ENCODE assay signal across 18 cellular contexts in genomic region chr2:61420986-61421546, GRCh38. TPM values are rescaled to one million over a fixed set of nuclear protein-coding genes. Genes with fewer than 3 reads are reported as not detected.
A peak's percentile ranks its signal among the peaks of the same experiment; 100 is the strongest.
DNase-seq lines count a peak whose midpoint lies in the region; ATAC-seq and TF ChIP-seq lines count a peak whose summit lies in the region.
"Had no signal": no experiment of that assay in that cellular context is flagged by ENCODE, and none has a peak within 500 bp of the region (broad histone marks: within the 10 kb centered on the region; RNA-seq: fewer than 3 reads in every experiment).

No MANE protein-coding gene starts in this region.

- peak overlapping the region; percentile 62 for H3K27ac Mint-ChIP-seq in activated naive CD8-positive, alpha-beta T cell
- H3K27ac Mint-ChIP-seq in activated naive CD8-positive, alpha-beta T cell treated with anti-CD3 and anti-CD28 coated beads, Interleukin-2, amount 50 U/mL, for 24 hours: no peak overlapping the region
- peak overlapping the region; percentile 65 for H3K27ac Mint-ChIP-seq in central memory CD8-positive, alpha-beta T cell (ENCODE audit: low read depth)
- no peak overlapping the region for H3K27ac Mint-ChIP-seq in activated naive CD4-positive, alpha-beta T cell treated with anti-CD3 and anti-CD28 coated beads for 36 hours

- H3K36me3 ChIP-seq in gastrocnemius medialis: no peaks in the 10 kb centered on the region
- no peaks in the 10 kb centered on the region for H3K36me3 ChIP-seq in transverse colon

- no peak for TF ChIP-seq EP300 in transverse colon (IDR thresholded peaks at IDR 0.05; ENCODE audit: low read depth)

- TF ChIP-seq CTCF in gastrocnemius medialis (IDR thresholded peaks at IDR 0.05 in 4 of 5, conservative IDR thresholded peaks at IDR 0.05 in 1 of 5) (no peak), transverse colon (IDR thresholded peaks at IDR 0.05) (no peak)

- CTCF ChIA-PET in activated naive CD4-positive, alpha-beta T cell treated with anti-CD3 and anti-CD28 coated beads for 36 hours (lab: Charles Lee): interaction anchor here (0.6 to 0.8 kb wide), 4 partner anchors 16 to 461 kb away, joined by 3 read pairs; no protein-coding TSS in a partner anchor

- H3K4me3 ChIP-seq in gastrocnemius medialis: no peak overlapping the region
- H3K4me3 ChIP-seq in transverse colon: no peak overlapping the region
- H3K4me3 ChIP-seq: body of pancreas had no signal

- peak overlapping the region in 3 of 4 donors; percentile 16 to 38 (median 18) for H3K27ac ChIP-seq in gastrocnemius medialis
- H3K27ac ChIP-seq in transverse colon: no peak overlapping the region
- H3K27ac ChIP-seq: body of pancreas had no signal

- H3K27me3 ChIP-seq in gastrocnemius medialis (no peaks in the 10 kb centered on the region), transverse colon (no peaks in the 10 kb centered on the region)
- H3K27me3 ChIP-seq: body of pancreas had no signal

- H3K4me3 Mint-ChIP-seq in activated naive CD8-positive, alpha-beta T cell: peak overlapping the region; percentile 27
- H3K4me3 Mint-ChIP-seq in activated naive CD8-positive, alpha-beta T cell treated with anti-CD3 and anti-CD28 coated beads, Interleukin-2, amount 50 U/mL, for 24 hours: no peak overlapping the region
- no peak overlapping the region for H3K4me3 Mint-ChIP-seq in central memory CD8-positive, alpha-beta T cell
- H3K4me3 Mint-ChIP-seq in activated naive CD4-positive, alpha-beta T cell treated with anti-CD3 and anti-CD28 coated beads for 36 hours: no peak overlapping the region
- H3K4me3 Mint-ChIP-seq: activated naive CD4-positive, alpha-beta T cell treated with anti-CD3 and anti-CD28 coated beads, Interleukin-2, amount 10 ng/mL, durations not matched to agents 7 days and 5 days had no signal

- WGBS in transverse colon (ENCODE audit: low coverage in 1 of 2), 2 donors: 73% methylated on average over 3 of the region's 3 CpGs; no CpG with 5 or more reads in 1 of the 2 donors

- in situ Hi-C loops in gastrocnemius medialis (cut with MboI; ENCODE audit: low sequenced_read_pairs in 4 of 4): no loop called here
- in situ Hi-C loops in transverse colon (cut with MboI; ENCODE audit: low pct_ligation_motif_present in 1 of 4, low pct_unique_long_range_greater_than_20kb in 1 of 4, low sequenced_read_pairs in 3 of 4): no loop called here

- H3K9me3 ChIP-seq in gastrocnemius medialis (no peaks in the 10 kb centered on the region), transverse colon (no peaks in the 10 kb centered on the region)
- H3K9me3 ChIP-seq: body of pancreas had no signal

- no peaks in the 10 kb centered on the region for H3K9me3 Mint-ChIP-seq in activated naive CD8-positive, alpha-beta T cell (ENCODE audit: low read depth)
- H3K9me3 Mint-ChIP-seq in activated naive CD8-positive, alpha-beta T cell treated with anti-CD3 and anti-CD28 coated beads, Interleukin-2, amount 50 U/mL, for 24 hours: no peaks in the 10 kb centered on the region
- no peaks in the 10 kb centered on the region for H3K9me3 Mint-ChIP-seq in central memory CD8-positive, alpha-beta T cell
- no peaks in the 10 kb centered on the region for H3K9me3 Mint-ChIP-seq in activated naive CD4-positive, alpha-beta T cell treated with anti-CD3 and anti-CD28 coated beads for 36 hours
- H3K9me3 Mint-ChIP-seq: activated naive CD4-positive, alpha-beta T cell treated with anti-CD3 and anti-CD28 coated beads, Interleukin-2, amount 10 ng/mL, durations not matched to agents 7 days and 5 days had no signal

- no peak for TF ChIP-seq POLR2A in gastrocnemius medialis (IDR thresholded peaks at IDR 0.05)
- no peak for TF ChIP-seq POLR2A in transverse colon (IDR thresholded peaks at IDR 0.05)

- H3K4me1 ChIP-seq in gastrocnemius medialis (peaks cover 18 to 36% of the 10 kb centered on the region in 2 donors), transverse colon (peaks cover 0 to 28% (median 13%) of the 10 kb centered on the region in 4 donors)

- H3K36me3 Mint-ChIP-seq in activated naive CD8-positive, alpha-beta T cell: peaks cover 2% of the 10 kb centered on the region
- H3K36me3 Mint-ChIP-seq in activated naive CD8-positive, alpha-beta T cell treated with anti-CD3 and anti-CD28 coated beads, Interleukin-2, amount 50 U/mL, for 24 hours (ENCODE audit: low read depth): peaks cover 8% of the 10 kb centered on the region
- H3K36me3 Mint-ChIP-seq in central memory CD8-positive, alpha-beta T cell (ENCODE audit: insufficient read depth): peaks cover 28% of the 10 kb centered on the region
- peaks cover 1% of the 10 kb centered on the region for H3K36me3 Mint-ChIP-seq in activated naive CD4-positive, alpha-beta T cell treated with anti-CD3 and anti-CD28 coated beads for 36 hours (ENCODE audit: low read depth)

- H3K27me3 Mint-ChIP-seq in activated naive CD8-positive, alpha-beta T cell: no peaks in the 10 kb centered on the region
- no peaks in the 10 kb centered on the region for H3K27me3 Mint-ChIP-seq in activated naive CD8-positive, alpha-beta T cell treated with anti-CD3 and anti-CD28 coated beads, Interleukin-2, amount 50 U/mL, for 24 hours
- no peaks in the 10 kb centered on the region for H3K27me3 Mint-ChIP-seq in central memory CD8-positive, alpha-beta T cell
- H3K27me3 Mint-ChIP-seq in activated naive CD4-positive, alpha-beta T cell treated with anti-CD3 and anti-CD28 coated beads for 36 hours (ENCODE audit: low read depth): no peaks in the 10 kb centered on the region
- H3K27me3 Mint-ChIP-seq: activated naive CD4-positive, alpha-beta T cell treated with anti-CD3 and anti-CD28 coated beads, Interleukin-2, amount 10 ng/mL, durations not matched to agents 7 days and 5 days had no signal

- intact Hi-C loops in gastrocnemius medialis (cut with DNase I; ENCODE audit: low total_unique reads): no loop called here
- intact Hi-C loops in transverse colon (cut with DNase I; ENCODE audit: low total_unique reads): no loop called here
- intact Hi-C loops in activated naive CD4-positive, alpha-beta T cell treated with anti-CD3 and anti-CD28 coated beads for 36 hours (cut with micrococcal nuclease): no loop called here

- ATAC-seq in activated naive CD8-positive, alpha-beta T cell treated with anti-CD3 and anti-CD28 coated beads, Interleukin-2, amount 50 U/mL, for 24 hours: no peak
- ATAC-seq in central memory CD8-positive, alpha-beta T cell (replicated peaks; ENCODE audit: extremely low read depth, poor library complexity, severe bottlenecking): no peak
- peak; percentile 27 to 34 for ATAC-seq in gastrocnemius medialis
- ATAC-seq: body of pancreas, HCT116, Panc1, SK-N-SH treated with all-trans-retinoic acid at 6 μM for 48 hours had no signal

- DNase-seq in activated naive CD8-positive, alpha-beta T cell treated with anti-CD3 and anti-CD28 coated beads, Interleukin-2, amount 50 U/mL, for 24 hours: no peak
- DNase-seq in MV-4-11 (lab: John Stamatoyannopoulos, UW): peak; percentile 7
- no peak for DNase-seq in central memory CD8-positive, alpha-beta T cell (ENCODE audit: low spot score in 2 of 2)
- DNase-seq in gastrocnemius medialis: no peak
- no peak for DNase-seq in transverse colon
- no peak for DNase-seq in 8988T
- no peak for DNase-seq in activated naive CD4-positive, alpha-beta T cell treated with anti-CD3 and anti-CD28 coated beads for 36 hours
- DNase-seq: mammary epithelial cell, NCI-H187 treated with DMSO at 0.1 percent for 48 hours, NCI-H510A, right cardiac atrium, substantia nigra had no signal

- H3K4me1 Mint-ChIP-seq in activated naive CD8-positive, alpha-beta T cell (ENCODE audit: low read depth): peaks cover 67% of the 10 kb centered on the region
- H3K4me1 Mint-ChIP-seq in activated naive CD8-positive, alpha-beta T cell treated with anti-CD3 and anti-CD28 coated beads, Interleukin-2, amount 50 U/mL, for 24 hours: peaks cover 68% of the 10 kb centered on the region
- peaks cover 55% of the 10 kb centered on the region for H3K4me1 Mint-ChIP-seq in central memory CD8-positive, alpha-beta T cell
- H3K4me1 Mint-ChIP-seq in activated naive CD4-positive, alpha-beta T cell treated with anti-CD3 and anti-CD28 coated beads for 36 hours (ENCODE audit: low read depth): peaks cover 57% of the 10 kb centered on the region

RNA-seq across cellular contexts. Expression of gene USP34, which starts 49.8 kb away (rescaled TPM):
- 100 to 1,000 TPM in 1 of 4 donors, 10 to 100 TPM in 3; 64.5 to 150 (median 76.3) TPM for total RNA-seq in gastrocnemius medialis
- total RNA-seq in transverse colon: 100 to 1,000 TPM; 103 to 181 (median 115) TPM
- total RNA-seq in activated naive CD4-positive, alpha-beta T cell treated with anti-CD3 and anti-CD28 coated beads for 36 hours: 10 to 100 TPM; 59.5 to 60.4 TPM

Comparison
In these comparisons a context has a peak if more than half of its experiments do, and no peak if none do; other contexts are left out.
1. H3K27ac Mint-ChIP-seq: peak in activated naive CD8-positive, alpha-beta T cell (single experiment) and central memory CD8-positive, alpha-beta T cell (single experiment); none in activated naive CD8-positive, alpha-beta T cell treated with anti-CD3 and anti-CD28 coated beads, Interleukin-2, amount 50 U/mL, for 24 hours (single experiment) and activated naive CD4-positive, alpha-beta T cell treated with anti-CD3 and anti-CD28 coated beads for 36 hours (single experiment).
2. ATAC-seq: peak in gastrocnemius medialis (2 of 2); none in activated naive CD8-positive, alpha-beta T cell treated with anti-CD3 and anti-CD28 coated beads, Interleukin-2, amount 50 U/mL, for 24 hours (single experiment) and central memory CD8-positive, alpha-beta T cell (single experiment).
3. H3K27ac ChIP-seq: peak in gastrocnemius medialis (3 of 4); none in transverse colon (0 of 4).